8 cellular contexts compared by ENCODE assay signal in the genomic region with DNA sequence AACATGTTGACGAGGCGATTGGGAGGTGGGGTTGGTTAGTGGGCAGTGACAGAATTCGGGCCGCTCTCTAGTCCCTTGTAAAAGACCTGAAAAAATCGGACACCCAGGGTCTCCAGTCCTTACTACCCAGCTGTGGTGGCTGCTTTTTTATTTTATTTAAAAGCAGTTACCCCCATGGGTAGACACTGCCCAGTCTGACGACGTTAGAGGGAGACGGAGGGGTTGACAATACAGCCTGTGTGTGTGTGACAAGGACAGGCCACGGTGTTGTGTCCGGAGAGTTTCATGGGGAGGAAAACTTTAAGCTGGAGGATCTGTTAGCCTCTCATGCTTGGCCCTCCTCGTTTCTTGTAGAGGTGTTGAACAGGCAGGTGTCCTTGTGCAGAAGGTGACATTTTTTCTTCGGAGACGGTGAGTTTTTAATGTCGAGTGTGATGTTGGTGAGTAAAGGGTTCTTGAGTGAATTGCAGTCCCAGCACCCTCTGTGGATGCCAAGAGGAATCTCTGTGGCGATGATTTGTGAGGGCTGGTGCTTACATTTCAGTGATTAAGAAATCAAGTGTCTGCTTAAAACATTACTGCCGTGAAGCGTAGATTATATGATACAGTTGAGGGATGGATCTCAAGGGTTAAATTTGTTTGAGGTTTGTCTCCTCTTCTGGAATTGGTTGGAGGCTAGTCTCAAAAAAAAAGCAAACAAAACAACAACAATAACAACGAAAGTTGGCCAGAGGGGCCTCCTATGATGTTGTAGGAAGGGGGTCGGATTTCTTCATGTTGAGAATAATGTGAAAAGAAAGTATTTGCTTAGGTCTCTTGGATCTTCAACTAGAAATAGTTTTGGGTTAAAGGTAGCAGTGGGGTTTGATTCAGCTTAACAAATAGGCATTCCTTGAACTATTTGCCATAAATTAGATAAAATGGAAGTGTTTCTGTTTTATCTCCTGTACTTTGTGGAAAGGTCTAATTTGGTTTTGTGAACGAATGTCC. TPM values are rescaled to one million over a fixed set of nuclear protein-coding genes. Genes with fewer than 3 reads are reported as not detected.
DNase-seq lines count a peak whose midpoint lies in the region; FAIRE-seq lines count a peak whose summit lies in the region.

No MANE protein-coding gene starts in this region.

- no peaks in the 10 kb centered on the region for H3K9me3 ChIP-seq in iPS-18c (ENCODE audit: control insufficient read depth, insufficient read depth, low read length)
- no peaks in the 10 kb centered on the region for H3K9me3 ChIP-seq in skeletal muscle tissue (ENCODE audit: control insufficient read depth in 3 of 3, low read length in 3 of 3)

- FAIRE-seq in frontal cortex (lab: Jason Lieb, UNC) = no peak

- H3K27ac ChIP-seq in angular gyrus (ENCODE audit: low read depth, low read length) (peak overlapping the region; percentile 69), skeletal muscle tissue (ENCODE audit: low read depth, low read length) (peak overlapping the region; percentile 87)

- H3K27me3 ChIP-seq in skeletal muscle tissue (ENCODE audit: control insufficient read depth in 3 of 3, insufficient read depth in 3 of 3, low read length in 3 of 3) = no peaks in the 10 kb centered on the region

- H3K9ac ChIP-seq in skeletal muscle tissue (ENCODE audit: low read depth in 1 of 3, low read length in 3 of 3) = peak overlapping the region; percentile 87 to 92 (median 91)

- peaks cover 16 to 42% (median 21%) of the 10 kb centered on the region in 3 donors for H3K4me1 ChIP-seq in skeletal muscle tissue (ENCODE audit: control insufficient read depth in 3 of 3, insufficient read depth in 3 of 3, low read length in 3 of 3)

- H3K36me3 ChIP-seq in skeletal muscle tissue (ENCODE audit: control insufficient read depth in 3 of 3, insufficient read depth in 3 of 3, low read length in 3 of 3) = no peaks in the 10 kb centered on the region

- peak overlapping the region; percentile 70 for H3K4me3 ChIP-seq in Jurkat, Clone E6-1 (ENCODE audit: low read length)
- H3K4me3 ChIP-seq in iPS-18c (ENCODE audit: insufficient read depth, low read depth, low read length) (peak overlapping the region; percentile 71), skeletal muscle tissue (ENCODE audit: low read length in 3 of 3) (peak overlapping the region; percentile 71 to 90 (median 84))

- DNase-seq in DMS114 treated with DMSO at 0.1 percent for 48 hours (lab: John Stamatoyannopoulos, UW; ENCODE audit: unreplicated experiment) (peak; percentile 14), frontal cortex (ENCODE audit: low spot score in 2 of 2) (no peak), NCI-H510A treated with DMSO at 0.1 percent for 48 hours (lab: John Stamatoyannopoulos, UW) (no peak), NCI-H1694 (lab: John Stamatoyannopoulos, UW) (no peak)
- DNase-seq in Jurkat, Clone E6-1 (ENCODE audit: low read depth, low spot score) = no peak

RNA-seq across cellular contexts. Expression of gene NCOA1, which starts 1.5 kb away (rescaled TPM):
- 10.0 TPM for polyA plus RNA-seq in Jurkat, Clone E6-1 (2012; ENCODE audit: insufficient read depth, insufficient read length)
- total RNA-seq in skeletal muscle tissue = 150 TPM
- total RNA-seq in frontal cortex = 150 TPM
